9 cellular contexts compared by ENCODE assay signal in genomic region chr12:46387697-46388096, GRCh38. TPM values are rescaled to one million over a fixed set of nuclear protein-coding genes. Genes with fewer than 3 reads are reported as not detected.
DNase-seq lines count a peak whose midpoint lies in the region; ATAC-seq, FAIRE-seq and TF ChIP-seq lines count a peak whose summit lies in the region.
"Had no signal": no experiment of that assay in that cellular context is flagged by ENCODE, and none has a peak within 500 bp of the region (broad histone marks: within the 10 kb centered on the region; RNA-seq: fewer than 3 reads in every experiment).

No MANE protein-coding gene starts in this region.

- H3K4me1 ChIP-seq in IMR-90 (ENCODE audit: control insufficient read depth, insufficient read depth, low read length) (peaks cover 22% of the 10 kb centered on the region), skeletal muscle satellite cell (ENCODE audit: control insufficient read depth, insufficient read depth, low read length) (peaks cover 81% of the 10 kb centered on the region)

- TF ChIP-seq POLR2A in GM12891 (IDR thresholded peaks at IDR 0.05; ENCODE audit: low read depth, low read length) (no peak), IMR-90 (IDR thresholded peaks at IDR 0.05; ENCODE audit: low read depth, low read length) (no peak)

- peak overlapping the region; percentile 99 for H2AK5ac ChIP-seq in IMR-90 (ENCODE audit: low read depth, low read length)

- H4K5ac ChIP-seq in IMR-90 (ENCODE audit: low read depth, low read length), result peak overlapping the region; percentile 88

- peak overlapping the region; percentile 96 for H2BK20ac ChIP-seq in IMR-90 (ENCODE audit: low read depth, low read length)

- peak overlapping the region; percentile 95 for H3K56ac ChIP-seq in IMR-90 (ENCODE audit: extremely low read depth, insufficient read depth, low read length)

- H3K4me3 ChIP-seq in IMR-90 (ENCODE audit: insufficient read depth, low read depth, low read length), result no peak overlapping the region
- H3K4me3 ChIP-seq in coronary artery, result no peak overlapping the region
- peak overlapping the region; percentile 53 for H3K4me3 ChIP-seq in skeletal muscle satellite cell (ENCODE audit: low read length)

- BruUV-seq in IMR-90 (replicated peaks; lab: Mats Ljungman, UMichigan), result no TSS peak

- WGBS in IMR-90 (ENCODE audit: extremely low coverage in 2 of 2, insufficient read length in 1 of 2), 2 experiments, result no CpG with 5 or more reads among the region's 7 CpGs

- H3K9me3 ChIP-seq in IMR-90 (ENCODE audit: control insufficient read depth, insufficient read depth, low read length) (0 out of 2 replicates have a peak, but pooled peaks cover 2% of the 10 kb centered on the region), skeletal muscle satellite cell (replicated peaks; ENCODE audit: low read length) (no peaks in the 10 kb centered on the region)

- H3K18ac ChIP-seq in IMR-90 (ENCODE audit: low read depth, low read length), result peak overlapping the region; percentile 70

- peak overlapping the region; percentile 98 for H3K4ac ChIP-seq in IMR-90 (ENCODE audit: low read depth, low read length)

- H3K9ac ChIP-seq in IMR-90 (ENCODE audit: low read depth, low read length) (peak overlapping the region; percentile 96), skeletal muscle satellite cell (ENCODE audit: low read depth, low read length) (peak overlapping the region; percentile 86)

- peak overlapping the region; percentile 97 for H4K91ac ChIP-seq in IMR-90 (ENCODE audit: insufficient read depth, low read depth, low read length)

- TF ChIP-seq CTCF in IMR-90 (conservative IDR thresholded peaks at IDR 0.05; ENCODE audit: low read depth, low read length) (no peak), coronary artery (IDR thresholded peaks at IDR 0.05) (no peak)

- H2BK15ac ChIP-seq in IMR-90 (ENCODE audit: low read depth, low read length), result peak overlapping the region; percentile 99

- peak overlapping the region; percentile 96 for H3K23ac ChIP-seq in IMR-90 (ENCODE audit: low read depth, low read length)

- peak overlapping the region; percentile 97 for H2BK5ac ChIP-seq in IMR-90 (ENCODE audit: low read depth, low read length, poor library complexity, severe bottlenecking)

- no peaks in the 10 kb centered on the region for H3K27me3 ChIP-seq in IMR-90 (ENCODE audit: control insufficient read depth, insufficient read depth, low read length)
- no peaks in the 10 kb centered on the region for H3K27me3 ChIP-seq in skeletal muscle satellite cell (ENCODE audit: control insufficient read depth, insufficient read depth, low read length)

- no peak overlapping the region for H2AFZ ChIP-seq in IMR-90 (replicated peaks; ENCODE audit: low read length, poor library complexity)

- H3K36me3 ChIP-seq in IMR-90 (ENCODE audit: control insufficient read depth, insufficient read depth, low read length) (no peaks in the 10 kb centered on the region), skeletal muscle satellite cell (ENCODE audit: insufficient read depth, low read length) (no peaks in the 10 kb centered on the region)

- DNase-seq in GM12891 (ENCODE audit: insufficient read length, low spot score) (no peak), IMR-90 (no peak), coronary artery (ENCODE audit: low spot score) (no peak), HK-2 (ENCODE audit: unreplicated experiment) (no peak), NCI-H524 (lab: John Stamatoyannopoulos, UW) (no peak), UCSD-AML1 (lab: John Stamatoyannopoulos, UW; ENCODE audit: unreplicated experiment) (no peak)
- DNase-seq: NCI-H1105 treated with DMSO at 0.1 percent for 48 hours had no signal

- in situ Hi-C loops in IMR-90 (cut with MboI; ENCODE audit: low sequenced_read_pairs), result loop anchor here (5.0 to 10.0 kb wide), 2 partner anchors 107 to 275 kb away; no protein-coding TSS in a partner anchor

- CTCF ChIA-PET in IMR-90 (lab: Yijun Ruan, JAX), result interaction anchor here (0.9 to 1.6 kb wide), 2 partner anchors 19 to 138 kb away, joined by 3 to 6 read pairs; no protein-coding TSS in a partner anchor

- peaks cover 15% of the 10 kb centered on the region for H3K9me1 ChIP-seq in IMR-90 (ENCODE audit: insufficient read depth, low read length)

- peaks cover 12 to 52% of the 10 kb centered on the region in 2 experiments for H3K79me1 ChIP-seq in IMR-90 (ENCODE audit: low read depth in 1 of 2, low read length in 2 of 2)

- FAIRE-seq in GM12891 (lab: Jason Lieb, UNC), result peak; percentile 93

- intact Hi-C loops in IMR-90 (cut with micrococcal nuclease), result no loop called here

- TF ChIP-seq RAD21 in IMR-90 (IDR thresholded peaks at IDR 0.05; ENCODE audit: low read length), result no peak

- H3K14ac ChIP-seq in IMR-90 (replicated peaks; ENCODE audit: low read depth, low read length), result peak overlapping the region; percentile 97

- H4K20me1 ChIP-seq in IMR-90 (ENCODE audit: insufficient read depth, low read length), result no peaks in the 10 kb centered on the region

- H2AK9ac ChIP-seq in IMR-90 (replicated peaks; ENCODE audit: low read depth, low read length, poor library complexity), result peak overlapping the region; percentile 58

- POLR2A ChIA-PET in IMR-90 (lab: Charles Lee; ENCODE audit: unreplicated experiment), result no interaction called here

- peak overlapping the region; percentile 40; the same call in 1 of the 2 replicates for H3K4me2 ChIP-seq in IMR-90 (ENCODE audit: low read depth, low read length)
- peak overlapping the region; percentile 68 for H3K4me2 ChIP-seq in skeletal muscle satellite cell (ENCODE audit: low read length)

- dilution Hi-C loops in IMR-90 (cut with HindIII; ENCODE audit: low sequenced_read_pairs, unreplicated experiment), result no loop called here

- H4K8ac ChIP-seq in IMR-90 (ENCODE audit: low read depth in 2 of 2, low read length in 2 of 2), result peak overlapping the region; percentile 90 to 96

- H3K27ac ChIP-seq in IMR-90 (ENCODE audit: insufficient read depth, low read length) (peak overlapping the region; percentile 100), coronary artery (peak overlapping the region; percentile 78 to 81)

- H2BK120ac ChIP-seq in IMR-90 (ENCODE audit: low read depth, low read length), result peak overlapping the region; percentile 95

- no peak for ATAC-seq in IMR-90 (ENCODE audit: low read depth)
- ATAC-seq in HG02571 (IDR thresholded peaks at IDR 0.05; ENCODE audit: unreplicated experiment), result no peak

TF ChIP-seq in GM12891, 5 proteins besides CTCF, POLR2A, EP300 and RAD21:
- TF ChIP-seq POLR2AphosphoS5 (IDR thresholded peaks at IDR 0.05; ENCODE audit: low read depth, low read length), result no peak
- no peak for TF ChIP-seq PAX5 (IDR thresholded peaks at IDR 0.05; ENCODE audit: insufficient read depth, low read length, severe bottlenecking)
- TF ChIP-seq TAF1 (IDR thresholded peaks at IDR 0.05; ENCODE audit: low read depth, low read length), result no peak
- TF ChIP-seq SPI1 (IDR thresholded peaks at IDR 0.05; ENCODE audit: low read depth, low read length), result no peak
- no peak for TF ChIP-seq POU2F2 (IDR thresholded peaks at IDR 0.05; ENCODE audit: low read depth, low read length)

TF ChIP-seq in IMR-90, 13 proteins besides CTCF, POLR2A, EP300 and RAD21:
- no peak for TF ChIP-seq MAZ (IDR thresholded peaks at IDR 0.05; ENCODE audit: borderline replicate concordance, low read depth, low read length)
- no peak for TF ChIP-seq RCOR1 (IDR thresholded peaks at IDR 0.05; ENCODE audit: insufficient replicate concordance, low read length)
- no peak for TF ChIP-seq RFX5 (IDR thresholded peaks at IDR 0.05; ENCODE audit: low read depth, low read length)
- TF ChIP-seq USF2 (IDR thresholded peaks at IDR 0.05; ENCODE audit: low read depth, low read length), result no peak
TF ChIP-seq in IMR-90: peak in this region for 0.

RNA-seq across cellular contexts. Expression of gene SLC38A2, which starts 15.1 kb away (rescaled TPM):
- polyA plus RNA-seq in GM12891 (2012; ENCODE audit: low read depth, missing spikeins), result 31.8 TPM
- total RNA-seq in IMR-90 (2012; rRNA removed), result 881 and 1,389 TPM in 2 replicates
- 213 and 313 TPM in 2 replicates for polyA plus RNA-seq in IMR-90 (2012; rRNA removed)
- 33.9 and 129 TPM in 2 replicates for polyA plus RNA-seq in IMR-90 (2012; cell fraction: cytosol; rRNA removed)
- 118 and 947 TPM in 2 replicates for polyA plus RNA-seq in IMR-90 (2012; cell fraction: nucleus; rRNA removed; ENCODE audit: low replicate concordance)
- 329 and 451 TPM in 2 replicates for total RNA-seq in skeletal muscle satellite cell (2012; rRNA removed)
